27 cellular contexts compared by ENCODE assay signal in genomic region chrX:105695451-105695850, GRCh38.
DNase-seq lines count a peak whose midpoint lies in the region; ATAC-seq and TF ChIP-seq lines count a peak whose summit lies in the region.
"Had no signal": no experiment of that assay in that cellular context is flagged by ENCODE, and none has a peak within 500 bp of the region (broad histone marks: within the 10 kb centered on the region; RNA-seq: fewer than 3 reads in every experiment).

No MANE protein-coding gene starts in this region.

- in situ Hi-C loops in mammary epithelial cell (cut with MboI; ENCODE audit: low sequenced_read_pairs in 2 of 2): no loop called here

- H3K27ac ChIP-seq in mammary epithelial cell (ENCODE audit: insufficient read depth, low read depth, low read length): peak overlapping the region; percentile 93
- H3K27ac ChIP-seq: colonic mucosa, gastrocnemius medialis, GM23248, pancreas, Peyer's patch, suprapubic skin, uterus had no signal

- intact Hi-C loops in mammary epithelial cell (cut with micrococcal nuclease): loop anchor here (5.0 kb wide), 1 partner anchor 383 kb away; no protein-coding TSS in a partner anchor

- CTCF ChIA-PET in mammary epithelial cell (lab: Charles Lee; ENCODE audit: low non-redundant PET): no interaction called here

- peaks cover 7% of the 10 kb centered on the region for H3K4me1 ChIP-seq in mammary epithelial cell (ENCODE audit: insufficient read depth, low read length)
- H3K4me1 ChIP-seq: colonic mucosa, pancreas, Peyer's patch, suprapubic skin, uterus had no signal

- no peaks in the 10 kb centered on the region for H3K36me3 ChIP-seq in mammary epithelial cell (ENCODE audit: insufficient read depth, low read length)
- H3K36me3 ChIP-seq: colonic mucosa, gastrocnemius medialis, pancreas, Peyer's patch, suprapubic skin, uterus had no signal

- DNase-seq in COLO829 (ENCODE audit: low spot score) (peak; percentile 10), LHCN-M2 (ENCODE audit: low read depth) (peak; percentile 73), mammary epithelial cell (peak; percentile 82), glomerular visceral epithelial cell (ENCODE audit: extremely low spot score) (peak; percentile 17), NCI-H146 (lab: John Stamatoyannopoulos, UW) (no peak), hypothalamus (lab: John Stamatoyannopoulos, UW) (no peak), NCI-H1048 (lab: John Stamatoyannopoulos, UW) (no peak)
- DNase-seq: activated CD4-positive, alpha-beta memory T cell treated with anti-CD3 and anti-CD28 coated beads, Interleukin-2, amount 10 ng/mL, durations not matched to agents 7 days and 5 days; activated CD4-positive, CD25-positive, alpha-beta regulatory T cell; activated naive CD4-positive, alpha-beta T cell; aorta; colonic mucosa; gastrocnemius medialis; GM23248; kidney glomerular epithelial cell; NCI-H1092 treated with DMSO at 0.1 percent for 48 hours; NCI-H2081 treated with DMSO at 0.1 percent for 48 hours; NCI-H510A; pancreas; Peyer's patch; T-helper 9 cell; uterus had no signal

- H2AFZ ChIP-seq in mammary epithelial cell (ENCODE audit: low read depth, low read length): no peak overlapping the region
- H2AFZ ChIP-seq: GM23248 had no signal

- no peak for TF ChIP-seq CTCF in mammary epithelial cell (conservative IDR thresholded peaks at IDR 0.05 in 1 of 2, IDR thresholded peaks at IDR 0.05 in 1 of 2; ENCODE audit: extremely low read depth in 1 of 2, insufficient read depth in 1 of 2, low read depth in 1 of 2, low read length in 2 of 2)

- no TSS peak for BruUV-seq in mammary epithelial cell (replicated peaks; lab: Mats Ljungman, UMichigan)

- no peaks in the 10 kb centered on the region for H3K9me3 ChIP-seq in mammary epithelial cell (replicated peaks; ENCODE audit: insufficient read depth, low read length)
- H3K9me3 ChIP-seq: colonic mucosa, gastrocnemius medialis, pancreas, Peyer's patch, suprapubic skin, uterus had no signal

- dilution Hi-C loops in mammary epithelial cell (cut with HindIII; ENCODE audit: low sequenced_read_pairs): no loop called here

- H3K4me2 ChIP-seq in mammary epithelial cell (ENCODE audit: insufficient read depth, low read depth, low read length): no peak overlapping the region

- 0% methylated on average over 1 of the region's 1 CpG for WGBS in mammary epithelial cell (ENCODE audit: low coverage, missing lambda C conversion rate)

- H3K27me3 ChIP-seq in mammary epithelial cell (ENCODE audit: insufficient read depth, low read length): no peaks in the 10 kb centered on the region
- H3K27me3 ChIP-seq: colonic mucosa, Peyer's patch, suprapubic skin, uterus had no signal

- ATAC-seq in HG03521 (IDR thresholded peaks at IDR 0.05; ENCODE audit: unreplicated experiment): no peak
- ATAC-seq: gastrocnemius medialis; natural killer cell treated with Interleukin-12 subunit alpha and Interleukin-12 subunit beta and Interleukin-15 and Interleukin-18, amount 100 ng/mL, for 72 hours; pancreas; sciatic nerve; SK-N-SH treated with all-trans-retinoic acid at 6 μM for 48 hours had no signal

- no peak overlapping the region for H3K9ac ChIP-seq in mammary epithelial cell (ENCODE audit: insufficient read depth, low read length)
- H3K9ac ChIP-seq: GM23248 had no signal

- H3K4me3 ChIP-seq in mammary epithelial cell (replicated peaks in 1 of 3; ENCODE audit: insufficient read depth in 1 of 3, low read depth in 2 of 3, low read length in 3 of 3): no peak overlapping the region
- H3K4me3 ChIP-seq: colonic mucosa, gastrocnemius medialis, GM23248, pancreas, Peyer's patch, suprapubic skin, uterus had no signal

- no peaks in the 10 kb centered on the region for H4K20me1 ChIP-seq in mammary epithelial cell (ENCODE audit: insufficient read depth, low read length)

- no peaks in the 10 kb centered on the region for H3K79me2 ChIP-seq in mammary epithelial cell (ENCODE audit: insufficient read depth, low read length)

Comparison
In these comparisons a context has a peak if more than half of its experiments do, and no peak if none do; other contexts are left out.
1. DNase-seq: peak in COLO829 (single experiment), LHCN-M2 (single experiment), mammary epithelial cell (single experiment) and glomerular visceral epithelial cell (single experiment); none in NCI-H146 (single experiment), hypothalamus (0 of 51) and NCI-H1048 (single experiment).